Comparison of ENCODE assay signal across 8 cellular contexts in the genomic region with DNA sequence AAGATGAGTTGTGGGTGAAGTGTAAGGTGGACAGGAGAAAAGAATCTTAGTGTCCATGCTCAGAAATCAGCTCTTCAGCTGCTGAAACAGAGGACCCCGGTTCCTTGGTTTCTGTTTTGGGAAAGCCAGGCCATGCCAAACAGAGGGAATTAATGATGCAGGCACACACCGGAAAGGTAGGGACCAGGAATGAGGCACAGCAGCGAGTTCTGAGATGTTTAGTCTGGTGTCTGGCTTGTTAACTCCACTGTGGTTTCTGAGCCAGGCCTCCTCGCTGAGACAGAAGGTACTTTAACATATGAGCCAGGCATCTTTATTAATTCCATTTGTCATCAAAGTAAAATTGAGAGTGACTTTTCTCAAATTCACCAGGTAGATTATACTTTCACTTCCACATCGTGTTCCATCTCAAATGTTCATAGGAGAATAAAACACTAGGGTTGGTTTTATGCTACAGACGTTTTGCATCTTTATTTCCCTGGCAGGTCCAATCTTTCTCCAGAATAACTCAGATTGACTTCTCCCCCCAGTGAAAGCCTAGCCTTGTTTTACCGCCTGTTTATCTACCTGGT. TPM values are rescaled to one million over a fixed set of nuclear protein-coding genes. Genes with fewer than 3 reads are reported as not detected.
DNase-seq lines count a peak whose midpoint lies in the region; ATAC-seq and TF ChIP-seq lines count a peak whose summit lies in the region.

No MANE protein-coding gene starts in this region.

- peak overlapping the region; percentile 66 to 84 (median 78) for H3K27ac ChIP-seq in gastrocnemius medialis

- H3K36me3 ChIP-seq in GM06990 (ENCODE audit: control insufficient read depth, insufficient read depth, low read length) (no peaks in the 10 kb centered on the region), gastrocnemius medialis (no peaks in the 10 kb centered on the region)

- intact Hi-C loops in gastrocnemius medialis (cut with DNase I; ENCODE audit: low total_unique reads): loop anchor here (5.0 kb wide), 1 partner anchor 83 kb away; no protein-coding TSS in a partner anchor

- no peaks in the 10 kb centered on the region for H3K27me3 ChIP-seq in GM06990 (replicated peaks; ENCODE audit: control insufficient read depth, insufficient read depth, low read length)
- no peaks in the 10 kb centered on the region for H3K27me3 ChIP-seq in gastrocnemius medialis

- H3K9me3 ChIP-seq in gastrocnemius medialis: no peaks in the 10 kb centered on the region

- no peak for TF ChIP-seq POLR2A in gastrocnemius medialis (IDR thresholded peaks at IDR 0.05)

- H3K4me1 ChIP-seq in gastrocnemius medialis: peaks cover 8 to 19% of the 10 kb centered on the region in 2 donors

- ATAC-seq in gastrocnemius medialis (no peak), GM18870 (IDR thresholded peaks at IDR 0.05; ENCODE audit: unreplicated experiment) (no peak), GM19023 (IDR thresholded peaks at IDR 0.05; ENCODE audit: unreplicated experiment) (no peak)

- H3K4me3 ChIP-seq in GM06990 (replicated peaks; ENCODE audit: low read depth, low read length) (peak overlapping the region; percentile 94), WI38 (ENCODE audit: low read depth, low read length) (peak overlapping the region; percentile 80), gastrocnemius medialis (peak overlapping the region; percentile 61 to 77 (median 73))

- TF ChIP-seq CTCF in GM06990 (IDR thresholded peaks at IDR 0.05; ENCODE audit: insufficient read depth, low read length, poor library complexity, severe bottlenecking): no peak
- TF ChIP-seq CTCF in WI38 (IDR thresholded peaks at IDR 0.05; ENCODE audit: low read depth, low read length): no peak
- TF ChIP-seq CTCF in gastrocnemius medialis (IDR thresholded peaks at IDR 0.05 in 4 of 5, conservative IDR thresholded peaks at IDR 0.05 in 1 of 5): no peak

- in situ Hi-C loops in gastrocnemius medialis (cut with MboI; ENCODE audit: low sequenced_read_pairs in 4 of 4): loop anchor here in 1 of 4 donors (5.0 kb wide), 1 partner anchor 37 kb away; no protein-coding TSS in a partner anchor

- DNase-seq in GM06990 (ENCODE audit: extremely low read depth, insufficient read length): no peak
- peak; percentile 37 for DNase-seq in effector CD4-positive, alpha-beta T cell
- DNase-seq in gastrocnemius medialis: no peak
- DNase-seq in cerebellar cortex (ENCODE audit: low spot score): no peak
- DNase-seq in ureter (ENCODE audit: low spot score): no peak

RNA-seq across cellular contexts. Expression of a gene that starts 23.5 kb away (rescaled TPM):
- total RNA-seq in gastrocnemius medialis (10 to 100 TPM in 2 of 4 donors, 1 to 10 TPM in 2; 3.0 to 15.0 (median 9.2) TPM), ureter (17.8 TPM)
